Comparison of ENCODE assay signal across 8 cellular contexts in genomic region chr7:151339651-151340377, GRCh38. TPM values are rescaled to one million over a fixed set of nuclear protein-coding genes. Genes with fewer than 3 reads are reported as not detected.
A peak's percentile ranks its signal among the peaks of the same experiment; 100 is the strongest.
DNase-seq lines count a peak whose midpoint lies in the region; ATAC-seq and TF ChIP-seq lines count a peak whose summit lies in the region.

No MANE protein-coding gene starts in this region.

- peak overlapping the region; percentile 14 for H3K4me3 ChIP-seq in CD8-positive, alpha-beta memory T cell (ENCODE audit: low read length)
- H3K4me3 ChIP-seq in IMR-90 (ENCODE audit: insufficient read depth, low read depth, low read length) (no peak overlapping the region), WERI-Rb-1 (ENCODE audit: low read depth, low read length) (no peak overlapping the region), heart left ventricle (peak overlapping the region in 1 of 12 donors; percentile 12)
- H3K4me3 ChIP-seq in effector memory CD4-positive, alpha-beta T cell (ENCODE audit: insufficient read depth, low read depth, low read length, poor library complexity, severe bottlenecking): peak overlapping the region; percentile 14

- H3K18ac ChIP-seq in IMR-90 (ENCODE audit: low read depth, low read length): no peak overlapping the region

- H4K8ac ChIP-seq in IMR-90 (ENCODE audit: low read depth in 2 of 2, low read length in 2 of 2): no peak overlapping the region

- H2BK15ac ChIP-seq in IMR-90 (ENCODE audit: low read depth, low read length): no peak overlapping the region

- H3K23ac ChIP-seq in IMR-90 (ENCODE audit: low read depth, low read length): no peak overlapping the region

- H3K27me3 Mint-ChIP-seq in CD8-positive, alpha-beta memory T cell: no peaks in the 10 kb centered on the region

- H4K20me1 ChIP-seq in IMR-90 (ENCODE audit: insufficient read depth, low read length): no peaks in the 10 kb centered on the region; the same call in 1 of the 2 replicates

- no peak overlapping the region for H4K5ac ChIP-seq in IMR-90 (ENCODE audit: low read depth, low read length)

- no peak overlapping the region for H3K56ac ChIP-seq in IMR-90 (ENCODE audit: extremely low read depth, insufficient read depth, low read length)

- H3K9me3 Mint-ChIP-seq in CD8-positive, alpha-beta memory T cell: peaks cover 0 to 9% (median 2%) of the 10 kb centered on the region in 5 donors

- no peak overlapping the region for H2BK5ac ChIP-seq in IMR-90 (ENCODE audit: low read depth, low read length, poor library complexity, severe bottlenecking)

- WGBS in IMR-90 (ENCODE audit: extremely low coverage in 2 of 2, insufficient read length in 1 of 2), 2 experiments: 75% methylated on average over 5 of the region's 7 CpGs; no CpG with 5 or more reads in 1 of the 2 experiments
- WGBS in heart left ventricle, 4 donors: 68 to 76% (median 74%) methylated on average over 7 of the region's 7 CpGs

- H3K27ac Mint-ChIP-seq in CD8-positive, alpha-beta memory T cell: peak overlapping the region; percentile 88 to 99 (median 94)

- POLR2A ChIA-PET in CD8-positive, alpha-beta memory T cell (lab: Charles Lee): interaction anchor here (2.8 kb wide), 1 partner anchor 12 kb away, joined by 19 read pairs; no protein-coding TSS in a partner anchor
- POLR2A ChIA-PET in IMR-90 (lab: Charles Lee; ENCODE audit: unreplicated experiment): no interaction called here

- H3K36me3 ChIP-seq in CD8-positive, alpha-beta memory T cell (ENCODE audit: insufficient read depth, low read length): peaks cover 4% of the 10 kb centered on the region
- H3K36me3 ChIP-seq in IMR-90 (ENCODE audit: control insufficient read depth, insufficient read depth, low read length) (peaks cover 3% of the 10 kb centered on the region; the same call in 1 of the 2 replicates), WERI-Rb-1 (peaks cover 8% of the 10 kb centered on the region; the same call in 1 of the 2 replicates), heart left ventricle (peaks cover 0 to 11% (median 4%) of the 10 kb centered on the region in 9 donors)
- H3K36me3 ChIP-seq in effector memory CD4-positive, alpha-beta T cell (ENCODE audit: control insufficient read depth, insufficient read depth, low read length): no peaks in the 10 kb centered on the region

- no peak overlapping the region for H2BK20ac ChIP-seq in IMR-90 (ENCODE audit: low read depth, low read length)

- TF ChIP-seq RAD21 in IMR-90 (IDR thresholded peaks at IDR 0.05; ENCODE audit: low read length): no peak

- no peak overlapping the region for H4K91ac ChIP-seq in IMR-90 (ENCODE audit: insufficient read depth, low read depth, low read length)

- TF ChIP-seq POLR2A in IMR-90 (IDR thresholded peaks at IDR 0.05; ENCODE audit: low read depth, low read length) (no peak), heart left ventricle (IDR thresholded peaks at IDR 0.05) (no peak)

- no peak overlapping the region for H2BK120ac ChIP-seq in IMR-90 (ENCODE audit: low read depth, low read length)

- H3K27ac ChIP-seq in CD8-positive, alpha-beta memory T cell (ENCODE audit: low read depth, low read length): no peak overlapping the region
- H3K27ac ChIP-seq in IMR-90 (ENCODE audit: insufficient read depth, low read length): no peak overlapping the region
- peak overlapping the region; percentile 39 for H3K27ac ChIP-seq in effector memory CD4-positive, alpha-beta T cell (ENCODE audit: insufficient read depth, low read length, poor library complexity, severe bottlenecking)
- no peak overlapping the region for H3K27ac ChIP-seq in WERI-Rb-1
- H3K27ac ChIP-seq in heart left ventricle: peak overlapping the region in 3 of 12 donors; percentile 5 to 90 (median 22)

- H3K27me3 ChIP-seq in CD8-positive, alpha-beta memory T cell (ENCODE audit: insufficient read depth, low read length, poor library complexity, severe bottlenecking): no peaks in the 10 kb centered on the region
- peaks cover 3% of the 10 kb centered on the region for H3K27me3 ChIP-seq in IMR-90 (ENCODE audit: control insufficient read depth, insufficient read depth, low read length)
- no peaks in the 10 kb centered on the region for H3K27me3 ChIP-seq in effector memory CD4-positive, alpha-beta T cell (replicated peaks; ENCODE audit: control insufficient read depth, insufficient read depth, low read length, poor library complexity, severe bottlenecking)
- H3K27me3 ChIP-seq in WERI-Rb-1 (ENCODE audit: insufficient read depth, low read depth, severe bottlenecking): no peaks in the 10 kb centered on the region
- no peaks in the 10 kb centered on the region for H3K27me3 ChIP-seq in heart left ventricle

- ATAC-seq in GM19467 (IDR thresholded peaks at IDR 0.05; ENCODE audit: unreplicated experiment): peak; percentile 38
- ATAC-seq in IMR-90 (ENCODE audit: low read depth): no peak
- no peak for ATAC-seq in heart left ventricle

- CTCF ChIA-PET in CD8-positive, alpha-beta memory T cell (lab: Charles Lee): interaction anchor here (1.0 to 2.9 kb wide), 3 partner anchors 10 to 33 kb away, joined by 3 to 24 read pairs (median 8); no protein-coding TSS in a partner anchor
- CTCF ChIA-PET in IMR-90 (lab: Yijun Ruan, JAX): interaction anchor here (0.9 to 1.0 kb wide), 2 partner anchors 9 to 12 kb away, joined by 3 to 4 read pairs; no protein-coding TSS in a partner anchor

- peaks cover 3 to 10% (median 3%) of the 10 kb centered on the region in 3 donors for H3K36me3 Mint-ChIP-seq in CD8-positive, alpha-beta memory T cell

- no peak for TF ChIP-seq CTCF in IMR-90 (conservative IDR thresholded peaks at IDR 0.05; ENCODE audit: low read depth, low read length)
- no peak for TF ChIP-seq CTCF in WERI-Rb-1 (IDR thresholded peaks at IDR 0.05; ENCODE audit: low read depth, low read length)
- TF ChIP-seq CTCF in heart left ventricle (IDR thresholded peaks at IDR 0.05): no peak

- no peak overlapping the region for H2AK5ac ChIP-seq in IMR-90 (ENCODE audit: low read depth, low read length)

- in situ Hi-C loops in IMR-90 (cut with MboI; ENCODE audit: low sequenced_read_pairs): no loop called here

- H3K9me3 ChIP-seq in CD8-positive, alpha-beta memory T cell (ENCODE audit: low read length): no peaks in the 10 kb centered on the region
- H3K9me3 ChIP-seq in IMR-90 (ENCODE audit: control insufficient read depth, insufficient read depth, low read length): peaks cover 3% of the 10 kb centered on the region; the same call in 1 of the 2 replicates
- H3K9me3 ChIP-seq in effector memory CD4-positive, alpha-beta T cell (ENCODE audit: control insufficient read depth, low read length): no peaks in the 10 kb centered on the region
- H3K9me3 ChIP-seq in WERI-Rb-1 (ENCODE audit: severe bottlenecking): no peaks in the 10 kb centered on the region
- no peaks in the 10 kb centered on the region for H3K9me3 ChIP-seq in heart left ventricle

- H3K4me2 ChIP-seq in IMR-90 (ENCODE audit: low read depth, low read length): 0 out of 2 replicates have a peak overlapping the region, but pooled peaks have one; percentile 38

- H3K4me1 Mint-ChIP-seq in CD8-positive, alpha-beta memory T cell: peaks cover 24 to 34% (median 31%) of the 10 kb centered on the region in 3 donors

- H2AFZ ChIP-seq in IMR-90 (replicated peaks; ENCODE audit: low read length, poor library complexity): peak overlapping the region; percentile 53

- peaks cover 28% of the 10 kb centered on the region for H3K4me1 ChIP-seq in CD8-positive, alpha-beta memory T cell (ENCODE audit: insufficient read depth, low read length)
- H3K4me1 ChIP-seq in IMR-90 (ENCODE audit: control insufficient read depth, insufficient read depth, low read length) (peaks cover 3% of the 10 kb centered on the region), heart left ventricle (peaks cover 0 to 41% (median 16%) of the 10 kb centered on the region in 12 donors)
- peaks cover 15% of the 10 kb centered on the region for H3K4me1 ChIP-seq in effector memory CD4-positive, alpha-beta T cell (ENCODE audit: control insufficient read depth, insufficient read depth, low read length, poor library complexity, severe bottlenecking)

- peaks cover 9 to 19% of the 10 kb centered on the region in 2 experiments for H3K79me1 ChIP-seq in IMR-90 (ENCODE audit: low read depth in 1 of 2, low read length in 2 of 2)

- peak overlapping the region; percentile 52 to 92 (median 89) for H3K4me3 Mint-ChIP-seq in CD8-positive, alpha-beta memory T cell

- dilution Hi-C loops in IMR-90 (cut with HindIII; ENCODE audit: low sequenced_read_pairs, unreplicated experiment): no loop called here

- H2AK9ac ChIP-seq in IMR-90 (replicated peaks; ENCODE audit: low read depth, low read length, poor library complexity): no peak overlapping the region

- H3K4ac ChIP-seq in IMR-90 (ENCODE audit: low read depth, low read length): no peak overlapping the region

- peaks cover 3% of the 10 kb centered on the region; the same call in 1 of the 2 replicates for H3K9me1 ChIP-seq in IMR-90 (ENCODE audit: insufficient read depth, low read length)

- no peak overlapping the region for H3K14ac ChIP-seq in IMR-90 (replicated peaks; ENCODE audit: low read depth, low read length)

- intact Hi-C loops in IMR-90 (cut with micrococcal nuclease): no loop called here
- intact Hi-C loops in heart left ventricle (cut with DNase I): no loop called here

- DNase-seq in CD8-positive, alpha-beta memory T cell: peak in 2 of 5 donors; percentile 28 to 35
- DNase-seq in IMR-90 (no peak), H4 (ENCODE audit: low spot score) (no peak), WERI-Rb-1 (no peak), heart left ventricle (no peak)
- DNase-seq in effector memory CD4-positive, alpha-beta T cell: no peak
- no peak for DNase-seq in activated CD4-positive, alpha-beta T cell treated with anti-CD3 and anti-CD28 coated beads, Interleukin-2, amount 50 U/mL, for 4 hours

- H3K9ac ChIP-seq in IMR-90 (ENCODE audit: low read depth, low read length): no peak overlapping the region

- no TSS peak for BruUV-seq in IMR-90 (replicated peaks; lab: Mats Ljungman, UMichigan)

TF ChIP-seq in IMR-90, 13 proteins besides CTCF, POLR2A, EP300 and RAD21 (continues in another document):
- no peak for TF ChIP-seq ELK1 (IDR thresholded peaks at IDR 0.05; ENCODE audit: borderline replicate concordance, low read depth, low read length)

RNA-seq across cellular contexts. Expression of gene NUB1, which starts 1.8 kb away (rescaled TPM):
- total RNA-seq in CD8-positive, alpha-beta memory T cell: 10 to 100 TPM; 39.1 to 46.1 TPM
- 82.6 TPM for polyA plus RNA-seq in CD8-positive, alpha-beta memory T cell
- total RNA-seq in IMR-90 (2012; rRNA removed) (20.1 and 31.9 TPM in 2 replicates), heart left ventricle (10 to 100 TPM; 37.2 to 56.3 (median 42.6) TPM)
- polyA plus RNA-seq in IMR-90 (2012; rRNA removed) (27.2 and 29.7 TPM in 2 replicates), heart left ventricle (10 to 100 TPM; 22.6 to 34.7 TPM)
- polyA plus RNA-seq in IMR-90 (2012; cell fraction: cytosol; rRNA removed): 15.0 and 16.7 TPM in 2 replicates
- polyA plus RNA-seq in IMR-90 (2012; cell fraction: nucleus; rRNA removed; ENCODE audit: low replicate concordance): 18.7 and 22.1 TPM in 2 replicates
- total RNA-seq in H4 (2014; rRNA removed; shearing (Covaris generic)): 63.0 and 70.1 TPM in 2 replicates

Comparison
In these comparisons a context has a peak if more than half of its experiments do, and no peak if none do; other contexts are left out.
1. H3K4me3 ChIP-seq: peak in CD8-positive, alpha-beta memory T cell (single experiment) and effector memory CD4-positive, alpha-beta T cell (single experiment); none in IMR-90 (single experiment) and WERI-Rb-1 (single experiment).